9 cellular contexts compared by ENCODE assay signal in the genomic region with DNA sequence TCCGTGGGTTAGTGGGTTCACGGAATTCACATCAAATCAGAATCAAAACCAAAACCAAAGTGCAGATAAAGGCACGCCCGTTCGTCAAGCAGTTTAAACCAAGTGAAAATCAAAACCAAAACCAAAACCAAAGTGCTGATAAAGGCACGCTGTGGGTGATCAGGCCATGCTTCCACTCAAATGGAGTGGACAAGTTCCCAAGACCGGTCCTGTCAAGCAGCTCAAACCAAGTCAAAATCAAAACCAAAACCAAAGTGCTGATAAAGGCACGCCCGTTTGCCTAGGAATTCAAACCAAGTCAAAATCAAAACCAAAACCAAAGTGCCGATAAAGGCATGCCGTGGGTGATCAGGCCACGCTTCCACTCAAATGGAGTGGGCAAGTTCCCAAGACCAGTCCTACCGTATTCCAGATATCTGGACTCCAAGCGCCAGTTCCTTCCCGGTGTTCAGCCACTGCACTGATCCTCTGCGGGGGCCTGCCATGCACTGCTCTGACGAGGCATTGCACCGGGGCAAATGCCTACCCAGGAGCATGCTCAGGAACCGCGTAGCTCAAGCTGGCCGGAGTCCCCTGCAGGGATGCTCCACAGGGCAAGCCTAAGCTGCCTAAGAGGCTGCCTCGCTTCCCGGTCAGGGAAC. TPM values are rescaled to one million over a fixed set of nuclear protein-coding genes. Genes with fewer than 3 reads are reported as not detected.
DNase-seq lines count a peak whose midpoint lies in the region; ATAC-seq and TF ChIP-seq lines count a peak whose summit lies in the region.
"Not testable (repeated sequence)": the region's sequence is repeated elsewhere in the genome, so short reads cannot be mapped to it uniquely, and the experiment has no call there.
"Had no signal": no experiment of that assay in that cellular context is flagged by ENCODE, and none has a peak within 500 bp of the region (broad histone marks: within the 10 kb centered on the region; RNA-seq: fewer than 3 reads in every experiment).

No MANE protein-coding gene starts in this region.

- peaks cover 18% of the 10 kb centered on the region for H3K4me1 ChIP-seq in CD8-positive, alpha-beta T cell (ENCODE audit: insufficient read depth, low read length)
- H3K4me1 ChIP-seq in colonic mucosa, gastrocnemius medialis: not testable (repeated sequence)

- H3K36me3 Mint-ChIP-seq in CD8-positive, alpha-beta T cell; stimulated activated memory B cell treated with anti-CD40 and anti-IgM and Interleukin-4, amounts not matched to agents 10 μg/mL and 1 μg/mL and 100 μg/mL, for 72 hours: not testable (repeated sequence)

- DNase-seq in CD8-positive, alpha-beta T cell, result peak; percentile 12 to 72 (median 43)
- DNase-seq in HT1080 (ENCODE audit: low read depth), result peak; percentile 63
- DNase-seq in SK-MEL-5 (ENCODE audit: low read depth, low spot score), result peak; percentile 76
- peak; percentile 74 for DNase-seq in activated CD8-positive, alpha-beta memory T cell treated with anti-CD3 and anti-CD28 coated beads, Interleukin-2, amount 50 U/mL, for 48 hours
- DNase-seq in colonic mucosa, result peak; percentile 50
- peak; percentile 1 for DNase-seq in kidney tubule cell (ENCODE audit: low spot score)
- DNase-seq in gastrocnemius medialis, result peak in 1 of 2 donors; percentile 46

- H3K4me3 Mint-ChIP-seq in CD8-positive, alpha-beta T cell, result peak overlapping the region; percentile 93
- H3K4me3 Mint-ChIP-seq in stimulated activated memory B cell treated with anti-CD40 and anti-IgM and Interleukin-4, amounts not matched to agents 10 μg/mL and 1 μg/mL and 100 μg/mL, for 72 hours, result peak overlapping the region; percentile 84

- CTCF ChIA-PET in CD8-positive, alpha-beta T cell (lab: Charles Lee), result interaction anchor here (0.5 to 1.3 kb wide), 2 partner anchors 26 to 190 kb away, joined by 3 to 5 read pairs; a partner anchor contains a TSS

- in situ Hi-C loops in SK-MEL-5 (cut with HindIII; ENCODE audit: low pct_unique_long_range_greater_than_20kb, low sequenced_read_pairs); gastrocnemius medialis (cut with MboI; ENCODE audit: low sequenced_read_pairs in 4 of 4): not testable (repeated sequence)

- not testable (repeated sequence) for H3K9me3 ChIP-seq in CD8-positive, alpha-beta T cell (ENCODE audit: low read length); colonic mucosa; gastrocnemius medialis

- H3K4me3 ChIP-seq in CD8-positive, alpha-beta T cell (ENCODE audit: low read depth, low read length), result peak overlapping the region; percentile 62
- H3K4me3 ChIP-seq in colonic mucosa, result peak overlapping the region; percentile 33
- peak overlapping the region; percentile 56 to 66 (median 58) for H3K4me3 ChIP-seq in gastrocnemius medialis

- H3K9ac ChIP-seq in colonic mucosa (ENCODE audit: low read depth in 2 of 2, low read length in 2 of 2), result peak overlapping the region in 1 of 2 donors; percentile 35

- peak overlapping the region; percentile 80 for H3K27ac ChIP-seq in CD8-positive, alpha-beta T cell (ENCODE audit: low read depth, low read length)
- H3K27ac ChIP-seq in colonic mucosa, result peak overlapping the region; percentile 50
- H3K27ac ChIP-seq in gastrocnemius medialis, result peak overlapping the region in 3 of 4 donors; percentile 31 to 57 (median 47)

- intact Hi-C loops in CD8-positive, alpha-beta T cell (cut with DNase I, micrococcal nuclease), result loop anchor here (1.0 to 10.0 kb wide), 4 partner anchors 20 to 420 kb away; a partner anchor contains a TSS
- intact Hi-C loops in colonic mucosa (cut with DNase I); gastrocnemius medialis (cut with DNase I; ENCODE audit: low total_unique reads): not testable (repeated sequence)

- H3K27ac Mint-ChIP-seq in CD8-positive, alpha-beta T cell, result peak overlapping the region; percentile 99
- peak overlapping the region; percentile 91 for H3K27ac Mint-ChIP-seq in stimulated activated memory B cell treated with anti-CD40 and anti-IgM and Interleukin-4, amounts not matched to agents 10 μg/mL and 1 μg/mL and 100 μg/mL, for 72 hours

- TF ChIP-seq POLR2A in gastrocnemius medialis (IDR thresholded peaks at IDR 0.05), result not testable (repeated sequence)

- ATAC-seq in CD8-positive, alpha-beta T cell, result peak; percentile 85
- ATAC-seq in gastrocnemius medialis, result peak; percentile 52 to 89
- ATAC-seq in stimulated activated memory B cell treated with anti-CD40 and anti-IgM and Interleukin-4, amounts not matched to agents 10 μg/mL and 1 μg/mL and 100 μg/mL, for 72 hours, result peak; percentile 54

- POLR2A ChIA-PET in CD8-positive, alpha-beta T cell (lab: Charles Lee), result interaction anchor here (0.8 kb wide), 1 partner anchor 9 kb away, joined by 3 read pairs; no protein-coding TSS in a partner anchor

- H3K9me3 Mint-ChIP-seq in CD8-positive, alpha-beta T cell; stimulated activated memory B cell treated with anti-CD40 and anti-IgM and Interleukin-4, amounts not matched to agents 10 μg/mL and 1 μg/mL and 100 μg/mL, for 72 hours: not testable (repeated sequence)

- H3K27me3 Mint-ChIP-seq in CD8-positive, alpha-beta T cell (ENCODE audit: low read depth); stimulated activated memory B cell treated with anti-CD40 and anti-IgM and Interleukin-4, amounts not matched to agents 10 μg/mL and 1 μg/mL and 100 μg/mL, for 72 hours: not testable (repeated sequence)

- not testable (repeated sequence) for H3K27me3 ChIP-seq in CD8-positive, alpha-beta T cell (ENCODE audit: insufficient read depth, low read length); colonic mucosa; gastrocnemius medialis

- H3K4me1 Mint-ChIP-seq in CD8-positive, alpha-beta T cell (ENCODE audit: low read depth), result peaks cover 21% of the 10 kb centered on the region
- H3K4me1 Mint-ChIP-seq in stimulated activated memory B cell treated with anti-CD40 and anti-IgM and Interleukin-4, amounts not matched to agents 10 μg/mL and 1 μg/mL and 100 μg/mL, for 72 hours, result peaks cover 52% of the 10 kb centered on the region

- TF ChIP-seq CTCF in CD8-positive, alpha-beta T cell (IDR thresholded peaks at IDR 0.05); colonic mucosa (IDR thresholded peaks at IDR 0.05); gastrocnemius medialis (IDR thresholded peaks at IDR 0.05 in 4 of 5, conservative IDR thresholded peaks at IDR 0.05 in 1 of 5): not testable (repeated sequence)

- H3K36me3 ChIP-seq in CD8-positive, alpha-beta T cell (ENCODE audit: insufficient read depth, low read length); colonic mucosa; gastrocnemius medialis: not testable (repeated sequence)

RNA-seq across cellular contexts. Expression of a gene that starts 23.3 kb away (rescaled TPM):
- total RNA-seq in CD8-positive, alpha-beta T cell, result not detected
- total RNA-seq in HT1080 (2014; rRNA removed; shearing (Covaris generic)), result not detected in 2 replicates
- not detected in 2 replicates for polyA plus RNA-seq in HT1080 (2015; cell fraction: cytosol; rRNA removed)
- not detected in 2 replicates for polyA plus RNA-seq in HT1080 (2015; cell fraction: nucleus; rRNA removed)
- total RNA-seq in SK-MEL-5 (2014; rRNA removed; shearing (Covaris generic)), result not detected in 2 replicates
- polyA plus RNA-seq in SK-MEL-5 (2015; cell fraction: cytosol; rRNA removed), result not detected in 2 replicates
- not detected in 2 replicates for polyA plus RNA-seq in SK-MEL-5 (2015; cell fraction: nucleus; rRNA removed)
- total RNA-seq in colonic mucosa (not detected), gastrocnemius medialis (not detected)
- total RNA-seq: occipital lobe had no signal

RNA-seq across cellular contexts. Expression of a gene that starts 26.7 kb away (rescaled TPM):
- 10 to 100 TPM; 27.9 to 28.1 TPM for total RNA-seq in CD8-positive, alpha-beta T cell
- total RNA-seq in HT1080 (2014; rRNA removed; shearing (Covaris generic)), result 88.1 and 116 TPM in 2 replicates
- polyA plus RNA-seq in HT1080 (2015; cell fraction: cytosol; rRNA removed), result 55.8 and 58.0 TPM in 2 replicates
- 80.6 and 81.4 TPM in 2 replicates for polyA plus RNA-seq in HT1080 (2015; cell fraction: nucleus; rRNA removed)
- 73.3 and 83.8 TPM in 2 replicates for total RNA-seq in SK-MEL-5 (2014; rRNA removed; shearing (Covaris generic))
- polyA plus RNA-seq in SK-MEL-5 (2015; cell fraction: cytosol; rRNA removed), result 95.0 and 122 TPM in 2 replicates
- 49.9 and 51.6 TPM in 2 replicates for polyA plus RNA-seq in SK-MEL-5 (2015; cell fraction: nucleus; rRNA removed)
- 100 to 1,000 TPM in 1 of 2 donors, 10 to 100 TPM in 1; 90.4 to 120 TPM for total RNA-seq in colonic mucosa
- 10 to 100 TPM; 26.5 to 44.6 (median 37.3) TPM for total RNA-seq in gastrocnemius medialis
